4 cellular contexts compared by ENCODE assay signal in genomic region chr2:203698410-203698809, GRCh38. TPM values are rescaled to one million over a fixed set of nuclear protein-coding genes. Genes with fewer than 3 reads are reported as not detected.
"Had no signal": no experiment of that assay in that cellular context is flagged by ENCODE, and none has a peak within 500 bp of the region (broad histone marks: within the 10 kb centered on the region; RNA-seq: fewer than 3 reads in every experiment).

No MANE protein-coding gene starts in this region.

RNA-seq across cellular contexts. Expression of gene CD28, which starts 8.0 kb away (rescaled TPM):
- total RNA-seq: GM23338, H1, H9, HT-29 had no signal
